In genomic region chr19:7477758-7478157, GRCh38 we compare ENCODE assay signal across 2 cellular contexts.
A peak's percentile ranks its signal among the peaks of the same experiment; 100 is the strongest.
TF ChIP-seq lines count a peak whose summit lies in the region.

No MANE protein-coding gene starts in this region.

TF ChIP-seq in HCT116, 20 proteins besides CTCF, POLR2A, EP300 and RAD21:
- TF ChIP-seq EZH2 (IDR thresholded peaks at IDR 0.05): no peak
- TF ChIP-seq POLR2AphosphoS5 (IDR thresholded peaks at IDR 0.05; ENCODE audit: low read depth, low read length): 0 out of 2 replicates have a peak, but pooled peaks have one; percentile 8

TF ChIP-seq in K562, 482 proteins besides CTCF, POLR2A, EP300 and RAD21:
- TF ChIP-seq ZFP36 (IDR thresholded peaks at IDR 0.05; ENCODE audit: low read depth, low read length, partially characterized antibody): no peak
- peak in 1 of 2 experiments; percentile 19; a peak in 1 of 4 replicates for TF ChIP-seq KDM1A (IDR thresholded peaks at IDR 0.05)
- peak; percentile 99 for TF ChIP-seq ZNF121 (CRISPR knock-in tag; conservative IDR thresholded peaks at IDR 0.05)
TF ChIP-seq in K562: peak in this region for 2.
